8 cellular contexts compared by ENCODE assay signal in genomic region chr4:171142639-171143038, GRCh38.
"Had no signal": no experiment of that assay in that cellular context is flagged by ENCODE, and none has a peak within 500 bp of the region (broad histone marks: within the 10 kb centered on the region; RNA-seq: fewer than 3 reads in every experiment).

No MANE protein-coding gene starts in this region.

- H3K4me3 Mint-ChIP-seq: GM23338, H9, IgD-negative memory B cell had no signal

- H3K27ac ChIP-seq: HL-60 had no signal

- DNase-seq: H9, HCEC 1CT had no signal

- H3K4me1 Mint-ChIP-seq: GM23338 had no signal

- H3K9me3 Mint-ChIP-seq: GM23338, H9 had no signal

- H3K27me3 Mint-ChIP-seq: IgD-negative memory B cell had no signal

- FAIRE-seq: H1, H54, HepG2 had no signal

- ATAC-seq: GM23338, HepG2 had no signal

- H3K36me3 Mint-ChIP-seq: IgD-negative memory B cell had no signal

- H3K27ac Mint-ChIP-seq: GM23338, H9, IgD-negative memory B cell had no signal

- H3K4me3 ChIP-seq: GM23338 had no signal
